In the genomic region with DNA sequence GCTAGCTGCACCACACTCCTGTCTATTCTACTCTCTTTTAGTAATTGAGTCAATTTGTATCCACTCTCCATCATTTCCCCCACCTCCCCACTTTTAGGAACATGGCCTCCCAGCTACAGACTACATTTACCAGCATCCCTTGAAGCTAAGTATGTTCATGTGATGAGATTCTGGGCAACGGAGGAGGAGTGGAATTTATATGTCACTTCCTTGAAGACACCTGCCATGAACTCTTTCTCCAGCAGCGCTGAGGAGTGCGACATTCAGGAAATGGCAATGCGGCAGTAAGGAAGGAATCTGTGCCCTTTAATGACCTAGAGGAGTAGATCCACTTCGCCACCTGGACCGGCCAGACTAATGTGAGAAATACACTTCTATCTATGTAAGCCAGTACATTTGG, we compare ENCODE assay signal across 1 cellular context.
TF ChIP-seq lines count a peak whose summit lies in the region.

No MANE protein-coding gene starts in this region.

TF ChIP-seq in IMR-90, 13 proteins besides CTCF, POLR2A, EP300 and RAD21:
- no peak for TF ChIP-seq MAZ (IDR thresholded peaks at IDR 0.05; ENCODE audit: borderline replicate concordance, low read depth, low read length)
